1 cellular context compared by ENCODE assay signal in the genomic region with DNA sequence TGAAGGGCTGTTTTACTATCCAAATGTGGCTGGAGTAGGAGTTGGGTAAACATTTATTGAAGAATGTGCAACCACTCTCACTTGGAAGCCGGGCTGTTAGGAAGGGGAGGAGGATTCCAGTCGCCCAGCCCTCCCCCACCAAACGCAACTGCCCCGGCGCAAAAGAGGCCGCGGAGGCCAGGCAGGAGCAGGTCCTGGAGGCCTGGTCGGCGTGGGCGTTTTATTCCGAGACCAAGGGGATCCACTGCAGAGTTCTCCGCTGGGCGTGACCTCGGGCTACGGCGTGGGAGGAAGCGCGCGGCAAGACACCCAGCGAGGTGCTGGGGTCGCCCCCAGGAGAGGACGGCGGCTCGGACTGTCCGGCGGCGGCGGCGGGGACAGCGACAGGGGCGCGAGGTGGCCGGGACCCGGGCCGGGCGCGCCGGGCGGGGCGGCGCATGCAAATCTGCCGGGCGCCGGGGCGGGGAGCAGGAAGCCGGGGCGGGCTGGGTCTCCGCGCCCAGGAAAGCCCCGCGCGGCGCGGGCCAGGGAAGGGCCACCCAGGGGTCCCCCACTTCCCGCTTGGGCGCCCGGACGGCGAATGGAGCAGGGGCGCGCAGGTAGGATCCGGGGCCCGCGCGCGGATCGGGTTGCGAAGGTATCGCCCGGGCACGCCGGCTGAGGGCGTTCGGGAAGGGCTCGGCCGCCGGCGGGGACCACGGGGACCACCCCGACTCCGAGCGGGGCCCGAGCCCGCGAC.
TF ChIP-seq lines count a peak whose summit lies in the region.

A gene (plus strand): TSS at position 553 of the 739 bp plus-strand sequence. CDS start 26,230 bp downstream, outside the sequence.

TF ChIP-seq in HepG2, 621 proteins besides CTCF, POLR2A, EP300 and RAD21 (continued from another document and continues in another):
- TF ChIP-seq, protein P1, sequence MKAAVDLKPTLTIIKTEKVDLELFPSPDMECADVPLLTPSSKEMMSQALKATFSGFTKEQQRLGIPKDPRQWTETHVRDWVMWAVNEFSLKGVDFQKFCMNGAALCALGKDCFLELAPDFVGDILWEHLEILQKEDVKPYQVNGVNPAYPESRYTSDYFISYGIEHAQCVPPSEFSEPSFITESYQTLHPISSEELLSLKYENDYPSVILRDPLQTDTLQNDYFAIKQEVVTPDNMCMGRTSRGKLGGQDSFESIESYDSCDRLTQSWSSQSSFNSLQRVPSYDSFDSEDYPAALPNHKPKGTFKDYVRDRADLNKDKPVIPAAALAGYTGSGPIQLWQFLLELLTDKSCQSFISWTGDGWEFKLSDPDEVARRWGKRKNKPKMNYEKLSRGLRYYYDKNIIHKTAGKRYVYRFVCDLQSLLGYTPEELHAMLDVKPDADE (CRISPR knock-in tag; IDR thresholded peaks at IDR 0.05) = no peak
- no peak; the same call in 1 of the 2 replicates for TF ChIP-seq ZNF333 (CRISPR knock-in tag; IDR thresholded peaks at IDR 0.05; ENCODE audit: borderline replicate concordance)
- TF ChIP-seq TSC22D2 (CRISPR knock-in tag; IDR thresholded peaks at IDR 0.05; ENCODE audit: borderline replicate concordance) = 0 out of 2 replicates have a peak, but pooled peaks have one; percentile 41
- TF ChIP-seq, protein P2, sequence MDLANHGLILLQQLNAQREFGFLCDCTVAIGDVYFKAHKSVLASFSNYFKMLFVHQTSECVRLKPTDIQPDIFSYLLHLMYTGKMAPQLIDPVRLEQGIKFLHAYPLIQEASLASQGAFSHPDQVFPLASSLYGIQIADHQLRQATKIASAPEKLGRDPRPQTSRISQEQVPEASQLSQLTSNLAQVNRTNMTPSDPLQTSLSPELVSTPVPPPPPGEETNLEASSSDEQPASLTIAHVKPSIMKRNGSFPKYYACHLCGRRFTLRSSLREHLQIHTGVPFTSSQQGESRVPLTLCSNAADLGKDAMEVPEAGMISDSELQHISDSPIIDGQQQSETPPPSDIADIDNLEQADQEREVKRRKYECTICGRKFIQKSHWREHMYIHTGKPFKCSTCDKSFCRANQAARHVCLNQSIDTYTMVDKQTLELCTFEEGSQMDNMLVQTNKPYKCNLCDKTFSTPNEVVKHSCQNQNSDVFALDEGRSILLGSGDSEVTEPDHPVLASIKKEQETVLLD (CRISPR knock-in tag; IDR thresholded peaks at IDR 0.05; ENCODE audit: low read depth) = no peak
- TF ChIP-seq, protein P3, sequence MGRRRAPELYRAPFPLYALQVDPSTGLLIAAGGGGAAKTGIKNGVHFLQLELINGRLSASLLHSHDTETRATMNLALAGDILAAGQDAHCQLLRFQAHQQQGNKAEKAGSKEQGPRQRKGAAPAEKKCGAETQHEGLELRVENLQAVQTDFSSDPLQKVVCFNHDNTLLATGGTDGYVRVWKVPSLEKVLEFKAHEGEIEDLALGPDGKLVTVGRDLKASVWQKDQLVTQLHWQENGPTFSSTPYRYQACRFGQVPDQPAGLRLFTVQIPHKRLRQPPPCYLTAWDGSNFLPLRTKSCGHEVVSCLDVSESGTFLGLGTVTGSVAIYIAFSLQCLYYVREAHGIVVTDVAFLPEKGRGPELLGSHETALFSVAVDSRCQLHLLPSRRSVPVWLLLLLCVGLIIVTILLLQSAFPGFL (CRISPR knock-in tag; IDR thresholded peaks at IDR 0.05) = no peak
- TF ChIP-seq HCFC1 (IDR thresholded peaks at IDR 0.05; ENCODE audit: low read depth, low read length) = no peak
- no peak; the same call in 1 of the 2 replicates for TF ChIP-seq NR2F6 (IDR thresholded peaks at IDR 0.05)
- 0 out of 2 replicates have a peak, but pooled peaks have one; percentile 53 for TF ChIP-seq NR2F6 (CRISPR knock-in tag; IDR thresholded peaks at IDR 0.05)
- TF ChIP-seq, protein P4, sequence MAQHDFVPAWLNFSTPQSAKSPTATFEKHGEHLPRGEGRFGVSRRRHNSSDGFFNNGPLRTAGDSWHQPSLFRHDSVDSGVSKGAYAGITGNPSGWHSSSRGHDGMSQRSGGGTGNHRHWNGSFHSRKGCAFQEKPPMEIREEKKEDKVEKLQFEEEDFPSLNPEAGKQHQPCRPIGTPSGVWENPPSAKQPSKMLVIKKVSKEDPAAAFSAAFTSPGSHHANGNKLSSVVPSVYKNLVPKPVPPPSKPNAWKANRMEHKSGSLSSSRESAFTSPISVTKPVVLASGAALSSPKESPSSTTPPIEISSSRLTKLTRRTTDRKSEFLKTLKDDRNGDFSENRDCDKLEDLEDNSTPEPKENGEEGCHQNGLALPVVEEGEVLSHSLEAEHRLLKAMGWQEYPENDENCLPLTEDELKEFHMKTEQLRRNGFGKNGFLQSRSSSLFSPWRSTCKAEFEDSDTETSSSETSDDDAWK (CRISPR knock-in tag; IDR thresholded peaks at IDR 0.05) = no peak
- TF ChIP-seq NFIC (IDR thresholded peaks at IDR 0.05; ENCODE audit: low read length) = no peak
- TF ChIP-seq MED1 (CRISPR knock-in tag; IDR thresholded peaks at IDR 0.05) = peak; percentile 63
- TF ChIP-seq, protein P5, sequence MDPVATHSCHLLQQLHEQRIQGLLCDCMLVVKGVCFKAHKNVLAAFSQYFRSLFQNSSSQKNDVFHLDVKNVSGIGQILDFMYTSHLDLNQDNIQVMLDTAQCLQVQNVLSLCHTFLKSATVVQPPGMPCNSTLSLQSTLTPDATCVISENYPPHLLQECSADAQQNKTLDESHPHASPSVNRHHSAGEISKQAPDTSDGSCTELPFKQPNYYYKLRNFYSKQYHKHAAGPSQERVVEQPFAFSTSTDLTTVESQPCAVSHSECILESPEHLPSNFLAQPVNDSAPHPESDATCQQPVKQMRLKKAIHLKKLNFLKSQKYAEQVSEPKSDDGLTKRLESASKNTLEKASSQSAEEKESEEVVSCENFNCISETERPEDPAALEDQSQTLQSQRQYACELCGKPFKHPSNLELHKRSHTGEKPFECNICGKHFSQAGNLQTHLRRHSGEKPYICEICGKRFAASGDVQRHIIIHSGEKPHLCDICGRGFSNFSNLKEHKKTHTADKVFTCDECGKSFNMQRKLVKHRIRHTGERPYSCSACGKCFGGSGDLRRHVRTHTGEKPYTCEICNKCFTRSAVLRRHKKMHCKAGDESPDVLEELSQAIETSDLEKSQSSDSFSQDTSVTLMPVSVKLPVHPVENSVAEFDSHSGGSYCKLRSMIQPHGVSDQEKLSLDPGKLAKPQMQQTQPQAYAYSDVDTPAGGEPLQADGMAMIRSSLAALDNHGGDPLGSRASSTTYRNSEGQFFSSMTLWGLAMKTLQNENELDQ (CRISPR knock-in tag; IDR thresholded peaks at IDR 0.05; ENCODE audit: borderline replicate concordance) = no peak
- peak; percentile 86 for TF ChIP-seq ZNF792 (CRISPR knock-in tag; IDR thresholded peaks at IDR 0.05)
- TF ChIP-seq SUZ12 (IDR thresholded peaks at IDR 0.05; ENCODE audit: low read depth, low read length) = no peak
- peak; percentile 93 for TF ChIP-seq ZFY (CRISPR knock-in tag; IDR thresholded peaks at IDR 0.05)
- no peak for TF ChIP-seq NCOA5 (CRISPR knock-in tag; IDR thresholded peaks at IDR 0.05)
- TF ChIP-seq, protein P6, sequence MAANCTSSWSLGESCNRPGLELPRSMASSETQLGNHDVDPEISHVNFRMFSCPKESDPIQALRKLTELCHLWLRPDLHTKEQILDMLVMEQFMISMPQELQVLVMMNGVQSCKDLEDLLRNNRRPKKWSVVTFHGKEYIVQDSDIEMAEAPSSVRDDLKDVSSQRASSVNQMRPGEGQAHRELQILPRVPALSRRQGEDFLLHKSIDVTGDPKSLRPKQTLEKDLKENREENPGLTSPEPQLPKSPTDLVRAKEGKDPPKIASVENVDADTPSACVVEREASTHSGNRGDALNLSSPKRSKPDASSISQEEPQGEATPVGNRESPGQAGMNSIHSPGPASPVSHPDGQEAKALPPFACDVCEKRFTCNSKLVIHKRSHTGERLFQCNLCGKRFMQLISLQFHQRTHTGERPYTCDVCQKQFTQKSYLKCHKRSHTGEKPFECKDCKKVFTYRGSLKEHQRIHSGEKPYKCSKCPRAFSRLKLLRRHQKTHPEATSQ (CRISPR knock-in tag; IDR thresholded peaks at IDR 0.05; ENCODE audit: borderline replicate concordance) = peak; percentile 65; the same call in 1 of the 2 replicates
- no peak for TF ChIP-seq MAFF (IDR thresholded peaks at IDR 0.05; ENCODE audit: low read depth, low read length)
- TF ChIP-seq, protein P7, sequence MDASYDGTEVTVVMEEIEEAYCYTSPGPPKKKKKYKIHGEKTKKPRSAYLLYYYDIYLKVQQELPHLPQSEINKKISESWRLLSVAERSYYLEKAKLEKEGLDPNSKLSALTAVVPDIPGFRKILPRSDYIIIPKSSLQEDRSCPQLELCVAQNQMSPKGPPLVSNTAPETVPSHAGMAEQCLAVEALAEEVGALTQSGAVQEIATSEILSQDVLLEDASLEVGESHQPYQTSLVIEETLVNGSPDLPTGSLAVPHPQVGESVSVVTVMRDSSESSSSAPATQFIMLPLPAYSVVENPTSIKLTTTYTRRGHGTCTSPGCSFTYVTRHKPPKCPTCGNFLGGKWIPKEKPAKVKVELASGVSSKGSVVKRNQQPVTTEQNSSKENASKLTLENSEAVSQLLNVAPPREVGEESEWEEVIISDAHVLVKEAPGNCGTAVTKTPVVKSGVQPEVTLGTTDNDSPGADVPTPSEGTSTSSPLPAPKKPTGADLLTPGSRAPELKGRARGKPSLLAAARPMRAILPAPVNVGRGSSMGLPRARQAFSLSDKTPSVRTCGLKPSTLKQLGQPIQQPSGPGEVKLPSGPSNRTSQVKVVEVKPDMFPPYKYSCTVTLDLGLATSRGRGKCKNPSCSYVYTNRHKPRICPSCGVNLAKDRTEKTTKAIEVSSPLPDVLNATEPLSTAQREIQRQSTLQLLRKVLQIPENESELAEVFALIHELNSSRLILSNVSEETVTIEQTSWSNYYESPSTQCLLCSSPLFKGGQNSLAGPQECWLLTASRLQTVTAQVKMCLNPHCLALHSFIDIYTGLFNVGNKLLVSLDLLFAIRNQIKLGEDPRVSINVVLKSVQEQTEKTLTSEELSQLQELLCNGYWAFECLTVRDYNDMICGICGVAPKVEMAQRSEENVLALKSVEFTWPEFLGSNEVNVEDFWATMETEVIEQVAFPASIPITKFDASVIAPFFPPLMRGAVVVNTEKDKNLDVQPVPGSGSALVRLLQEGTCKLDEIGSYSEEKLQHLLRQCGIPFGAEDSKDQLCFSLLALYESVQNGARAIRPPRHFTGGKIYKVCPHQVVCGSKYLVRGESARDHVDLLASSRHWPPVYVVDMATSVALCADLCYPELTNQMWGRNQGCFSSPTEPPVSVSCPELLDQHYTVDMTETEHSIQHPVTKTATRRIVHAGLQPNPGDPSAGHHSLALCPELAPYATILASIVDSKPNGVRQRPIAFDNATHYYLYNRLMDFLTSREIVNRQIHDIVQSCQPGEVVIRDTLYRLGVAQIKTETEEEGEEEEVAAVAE (CRISPR knock-in tag; IDR thresholded peaks at IDR 0.05; ENCODE audit: borderline replicate concordance) = peak; percentile 67
- TF ChIP-seq ATF7 (IDR thresholded peaks at IDR 0.05) = no peak
- no peak for TF ChIP-seq ATF7 (CRISPR knock-in tag; IDR thresholded peaks at IDR 0.05)
- TF ChIP-seq ZNF746 (CRISPR knock-in tag; IDR thresholded peaks at IDR 0.05) = no peak
- 0 out of 2 replicates have a peak, but pooled peaks have one; percentile 40 for TF ChIP-seq KDM4B (CRISPR knock-in tag; IDR thresholded peaks at IDR 0.05)
- TF ChIP-seq, protein P8, sequence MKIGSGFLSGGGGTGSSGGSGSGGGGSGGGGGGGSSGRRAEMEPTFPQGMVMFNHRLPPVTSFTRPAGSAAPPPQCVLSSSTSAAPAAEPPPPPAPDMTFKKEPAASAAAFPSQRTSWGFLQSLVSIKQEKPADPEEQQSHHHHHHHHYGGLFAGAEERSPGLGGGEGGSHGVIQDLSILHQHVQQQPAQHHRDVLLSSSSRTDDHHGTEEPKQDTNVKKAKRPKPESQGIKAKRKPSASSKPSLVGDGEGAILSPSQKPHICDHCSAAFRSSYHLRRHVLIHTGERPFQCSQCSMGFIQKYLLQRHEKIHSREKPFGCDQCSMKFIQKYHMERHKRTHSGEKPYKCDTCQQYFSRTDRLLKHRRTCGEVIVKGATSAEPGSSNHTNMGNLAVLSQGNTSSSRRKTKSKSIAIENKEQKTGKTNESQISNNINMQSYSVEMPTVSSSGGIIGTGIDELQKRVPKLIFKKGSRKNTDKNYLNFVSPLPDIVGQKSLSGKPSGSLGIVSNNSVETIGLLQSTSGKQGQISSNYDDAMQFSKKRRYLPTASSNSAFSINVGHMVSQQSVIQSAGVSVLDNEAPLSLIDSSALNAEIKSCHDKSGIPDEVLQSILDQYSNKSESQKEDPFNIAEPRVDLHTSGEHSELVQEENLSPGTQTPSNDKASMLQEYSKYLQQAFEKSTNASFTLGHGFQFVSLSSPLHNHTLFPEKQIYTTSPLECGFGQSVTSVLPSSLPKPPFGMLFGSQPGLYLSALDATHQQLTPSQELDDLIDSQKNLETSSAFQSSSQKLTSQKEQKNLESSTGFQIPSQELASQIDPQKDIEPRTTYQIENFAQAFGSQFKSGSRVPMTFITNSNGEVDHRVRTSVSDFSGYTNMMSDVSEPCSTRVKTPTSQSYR (CRISPR knock-in tag; IDR thresholded peaks at IDR 0.05; ENCODE audit: borderline replicate concordance) = peak; percentile 95
- peak; percentile 34; the same call in 1 of the 2 replicates for TF ChIP-seq KLF6 (CRISPR knock-in tag; IDR thresholded peaks at IDR 0.05)
- TF ChIP-seq TRIM24 (CRISPR knock-in tag; IDR thresholded peaks at IDR 0.05) = no peak
- no peak for TF ChIP-seq JDP2 (CRISPR knock-in tag; IDR thresholded peaks at IDR 0.05; ENCODE audit: borderline replicate concordance)
- TF ChIP-seq ZNF891 (CRISPR knock-in tag; IDR thresholded peaks at IDR 0.05) = no peak
- TF ChIP-seq ZNF446 (CRISPR knock-in tag; IDR thresholded peaks at IDR 0.05) = 0 out of 2 replicates have a peak, but pooled peaks have one; percentile 30
- no peak for TF ChIP-seq ZNF652 (CRISPR knock-in tag; IDR thresholded peaks at IDR 0.05; ENCODE audit: borderline replicate concordance, low read depth)
- TF ChIP-seq ZNF83 (CRISPR knock-in tag; IDR thresholded peaks at IDR 0.05; ENCODE audit: borderline replicate concordance) = no peak
- peak; percentile 75 for TF ChIP-seq POLR2AphosphoS5 (IDR thresholded peaks at IDR 0.05; ENCODE audit: low read depth, low read length)
- TF ChIP-seq, protein P9, sequence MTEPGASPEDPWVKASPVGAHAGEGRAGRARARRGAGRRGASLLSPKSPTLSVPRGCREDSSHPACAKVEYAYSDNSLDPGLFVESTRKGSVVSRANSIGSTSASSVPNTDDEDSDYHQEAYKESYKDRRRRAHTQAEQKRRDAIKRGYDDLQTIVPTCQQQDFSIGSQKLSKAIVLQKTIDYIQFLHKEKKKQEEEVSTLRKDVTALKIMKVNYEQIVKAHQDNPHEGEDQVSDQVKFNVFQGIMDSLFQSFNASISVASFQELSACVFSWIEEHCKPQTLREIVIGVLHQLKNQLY (CRISPR knock-in tag; IDR thresholded peaks at IDR 0.05) = no peak
- TF ChIP-seq ZNF3 (CRISPR knock-in tag; IDR thresholded peaks at IDR 0.05) = 0 out of 2 replicates have a peak, but pooled peaks have one; percentile 49
- TF ChIP-seq ZFP90 (CRISPR knock-in tag; IDR thresholded peaks at IDR 0.05; ENCODE audit: borderline replicate concordance) = no peak
- TF ChIP-seq, protein P10, sequence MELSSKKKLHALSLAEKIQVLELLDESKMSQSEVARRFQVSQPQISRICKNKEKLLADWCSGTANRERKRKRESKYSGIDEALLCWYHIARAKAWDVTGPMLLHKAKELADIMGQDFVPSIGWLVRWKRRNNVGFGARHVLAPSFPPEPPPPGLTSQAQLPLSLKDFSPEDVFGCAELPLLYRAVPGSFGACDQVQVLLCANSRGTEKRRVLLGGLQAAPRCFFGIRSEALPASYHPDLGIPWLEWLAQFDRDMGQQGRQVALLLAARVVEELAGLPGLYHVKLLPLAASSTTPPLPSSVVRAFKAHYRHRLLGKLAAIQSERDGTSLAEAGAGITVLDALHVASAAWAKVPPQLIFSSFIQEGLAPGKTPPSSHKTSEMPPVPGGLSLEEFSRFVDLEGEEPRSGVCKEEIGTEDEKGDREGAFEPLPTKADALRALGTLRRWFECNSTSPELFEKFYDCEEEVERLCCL (CRISPR knock-in tag; IDR thresholded peaks at IDR 0.05; ENCODE audit: borderline replicate concordance) = 0 out of 2 replicates have a peak, but pooled peaks have one; percentile 23
- no peak; the same call in 1 of the 2 replicates for TF ChIP-seq NFYB (CRISPR knock-in tag; IDR thresholded peaks at IDR 0.05)
